18 cellular contexts compared by ENCODE assay signal in the genomic region with DNA sequence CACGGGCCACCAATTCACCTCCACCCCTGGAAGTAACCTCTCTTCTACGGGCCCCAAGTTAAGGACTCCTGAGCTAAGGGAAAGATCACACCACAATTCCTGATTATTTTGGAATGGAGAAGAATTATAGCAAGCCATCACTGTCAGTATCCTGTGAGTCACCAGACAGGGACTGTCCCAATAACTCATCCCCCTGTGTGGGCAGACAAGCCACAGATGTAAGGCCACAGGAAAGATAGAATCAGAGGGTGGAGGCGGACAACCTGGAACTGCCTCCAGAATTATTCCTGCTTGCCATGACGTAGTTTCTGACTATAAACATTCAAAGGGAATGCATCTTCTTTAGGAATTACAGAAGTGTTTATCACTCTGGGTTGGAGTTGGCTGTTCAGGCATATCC. TPM values are rescaled to one million over a fixed set of nuclear protein-coding genes. Genes with fewer than 3 reads are reported as not detected.
DNase-seq lines count a peak whose midpoint lies in the region; FAIRE-seq and TF ChIP-seq lines count a peak whose summit lies in the region.
"Had no signal": no experiment of that assay in that cellular context is flagged by ENCODE, and none has a peak within 500 bp of the region (broad histone marks: within the 10 kb centered on the region; RNA-seq: fewer than 3 reads in every experiment).

No MANE protein-coding gene starts in this region.

- H3K4me3 ChIP-seq in transverse colon, result no peak overlapping the region
- H3K4me3 ChIP-seq: pancreas, upper lobe of left lung had no signal

- no peak for TF ChIP-seq CTCF in transverse colon (IDR thresholded peaks at IDR 0.05)

- TF ChIP-seq POLR2A in GM12892 (IDR thresholded peaks at IDR 0.05; ENCODE audit: low read depth, low read length) (no peak), transverse colon (IDR thresholded peaks at IDR 0.05) (no peak)

- intact Hi-C loops in transverse colon (cut with DNase I; ENCODE audit: low total_unique reads), result no loop called here

- POLR2A ChIA-PET in HEK293T (lab: Yijun Ruan, JAX), result no interaction called here

- TF ChIP-seq EP300 in transverse colon (IDR thresholded peaks at IDR 0.05; ENCODE audit: low read depth), result no peak

- no peak overlapping the region for H3K27ac ChIP-seq in transverse colon
- H3K27ac ChIP-seq: pancreas, upper lobe of left lung had no signal

- H3K4me1 ChIP-seq in transverse colon, result peaks cover 6 to 10% (median 8%) of the 10 kb centered on the region in 4 donors
- H3K4me1 ChIP-seq: pancreas had no signal

- H3K9me3 ChIP-seq in transverse colon, result no peaks in the 10 kb centered on the region
- H3K9me3 ChIP-seq: pancreas, upper lobe of left lung had no signal

- no peak for FAIRE-seq in GM12892 (lab: Jason Lieb, UNC)
- FAIRE-seq: endothelial cell of umbilical vein, GM12891, kidney, pancreas had no signal

- 75 to 100% methylated on average over 2 to 4 of the region's 4 CpGs for WGBS in transverse colon (ENCODE audit: low coverage in 1 of 2), 2 donors

- DNase-seq in stimulated activated naive CD4-positive, alpha-beta T cell treated with Interleukin-2 at 50 U/mL for 16 hours (lab: John Stamatoyannopoulos, UW), result peak; percentile 23
- no peak for DNase-seq in stimulated activated naive CD4-positive, alpha-beta T cell (lab: John Stamatoyannopoulos, UW)
- peak; percentile 34 to 61 for DNase-seq in activated CD4-positive, alpha-beta T cell treated with anti-CD3 and anti-CD28 coated beads, Interleukin-2, amount 50 U/mL, for 48 hours
- DNase-seq in kidney glomerular epithelial cell (lab: John Stamatoyannopoulos, UW), result peak; percentile 34
- DNase-seq in GM12892 (ENCODE audit: insufficient read length), result no peak
- DNase-seq in HEK293T (ENCODE audit: extremely low spot score), result no peak
- DNase-seq in NCI-H2227 treated with DMSO at 0.1 percent for 48 hours (lab: John Stamatoyannopoulos, UW), result no peak
- DNase-seq in transverse colon, result no peak
- DNase-seq: C1 segment of cervical spinal cord, DMS79, kidney, NCI-H1092 treated with DMSO at 0.1 percent for 48 hours, NCI-H510A, pancreas, PC-3, upper lobe of left lung had no signal

- no peaks in the 10 kb centered on the region for H3K36me3 ChIP-seq in transverse colon
- H3K36me3 ChIP-seq: pancreas, upper lobe of left lung had no signal

- H3K27me3 ChIP-seq in transverse colon, result no peaks in the 10 kb centered on the region
- H3K27me3 ChIP-seq: pancreas, upper lobe of left lung had no signal

- in situ Hi-C loops in transverse colon (cut with MboI; ENCODE audit: low pct_ligation_motif_present in 1 of 4, low pct_unique_long_range_greater_than_20kb in 1 of 4, low sequenced_read_pairs in 3 of 4), result loop anchor here in 1 of 4 donors (10.0 kb wide), 1 partner anchor 98 kb away; no protein-coding TSS in a partner anchor

- CTCF ChIA-PET in HEK293T (lab: Yijun Ruan, JAX), result no interaction called here

TF ChIP-seq in HEK293T, 16 proteins besides CTCF, POLR2A, EP300 and RAD21:
- TF ChIP-seq SUZ12 (IDR thresholded peaks at IDR 0.05) (no peak), ELF4 (IDR thresholded peaks at IDR 0.05) (no peak), PKNOX1 (IDR thresholded peaks at IDR 0.05) (no peak)
TF ChIP-seq in HEK293T: peak in this region for 0.

RNA-seq across cellular contexts. Expression of gene MYO1D, which starts 5.8 kb away (rescaled TPM):
- polyA plus RNA-seq in GM12892 (2012; ENCODE audit: missing spikeins), result 11.5 TPM
- 100 to 1,000 TPM; 247 to 569 (median 444) TPM for total RNA-seq in transverse colon

RNA-seq across cellular contexts. Expression of gene TMEM98, which starts 45.2 kb away (rescaled TPM):
- polyA plus RNA-seq in GM12892 (2012; ENCODE audit: missing spikeins), result not detected
- 100 to 1,000 TPM in 3 of 4 donors, 10 to 100 TPM in 1; 70.7 to 219 (median 175) TPM for total RNA-seq in transverse colon

Comparison
In these comparisons a context has a peak if more than half of its experiments do, and no peak if none do; other contexts are left out.
1. DNase-seq: peak in stimulated activated naive CD4-positive, alpha-beta T cell treated with Interleukin-2 at 50 U/mL for 16 hours (single experiment), activated CD4-positive, alpha-beta T cell treated with anti-CD3 and anti-CD28 coated beads, Interleukin-2, amount 50 U/mL, for 48 hours (2 of 2) and kidney glomerular epithelial cell (single experiment); none in stimulated activated naive CD4-positive, alpha-beta T cell (0 of 6), GM12892 (single experiment), HEK293T (single experiment), NCI-H2227 treated with DMSO at 0.1 percent for 48 hours (single experiment) and transverse colon (single experiment).